Comparison of ENCODE assay signal across 21 cellular contexts in the genomic region with DNA sequence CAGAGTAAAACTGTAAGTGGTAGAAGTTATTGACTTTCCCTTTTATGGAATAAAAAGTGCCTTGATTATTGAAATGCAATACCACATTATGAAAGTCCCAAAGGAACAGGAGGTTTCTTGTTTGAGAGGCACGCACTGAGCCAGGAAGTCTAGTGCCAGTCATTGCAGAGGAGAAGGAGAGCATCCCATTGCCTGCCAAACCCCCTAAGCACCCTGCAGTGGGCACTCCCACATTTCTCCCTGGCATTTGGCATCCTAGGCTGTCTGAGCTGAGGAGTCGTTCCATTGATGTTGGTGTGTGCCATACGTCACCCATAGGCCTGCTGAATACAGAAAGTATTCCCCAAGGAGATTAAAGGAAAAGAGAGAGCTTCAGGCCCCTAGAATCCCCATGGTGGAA.
DNase-seq lines count a peak whose midpoint lies in the region; ATAC-seq and TF ChIP-seq lines count a peak whose summit lies in the region.
"Had no signal": no experiment of that assay in that cellular context is flagged by ENCODE, and none has a peak within 500 bp of the region (broad histone marks: within the 10 kb centered on the region; RNA-seq: fewer than 3 reads in every experiment).

No MANE protein-coding gene starts in this region.

- H3K9me3 Mint-ChIP-seq in T-helper 2 cell treated with Interferon-gamma antibody and Interleukin-4, amounts not matched to agents 5 μg/mL and 100 μg/mL, for 36 hours: no peaks in the 10 kb centered on the region
- H3K9me3 Mint-ChIP-seq: CD8-positive, alpha-beta T cell; IgD-negative memory B cell had no signal

- H3K9me3 ChIP-seq in upper lobe of right lung (no peaks in the 10 kb centered on the region), WERI-Rb-1 (ENCODE audit: severe bottlenecking) (no peaks in the 10 kb centered on the region)
- H3K9me3 ChIP-seq: BLaER1, SJCRH30 had no signal

- DNase-seq in NCI-H1092 treated with DMSO at 0.1 percent for 48 hours (lab: John Stamatoyannopoulos, UW): peak; percentile 17
- DNase-seq in NCI-H1092 (lab: John Stamatoyannopoulos, UW): no peak
- peak; percentile 86 for DNase-seq in NCI-H2171 treated with DMSO at 0.1 percent for 48 hours (lab: John Stamatoyannopoulos, UW)
- DNase-seq in fibroblast of peridontal ligament (ENCODE audit: extremely low read depth): peak; percentile 29
- DNase-seq in upper lobe of right lung: no peak
- no peak for DNase-seq in T-helper 2 cell treated with Interferon-gamma antibody and Interleukin-4, amounts not matched to agents 5 μg/mL and 100 μg/mL, for 36 hours (ENCODE audit: low spot score)
- no peak for DNase-seq in WERI-Rb-1
- no peak for DNase-seq in GM10248 (ENCODE audit: extremely low spot score)
- DNase-seq: 8988T; CD8-positive, alpha-beta T cell; GF-D8; HCEC 1CT; Kasumi-1; NCI-H187 treated with DMSO at 0.1 percent for 48 hours; NK-92 treated with Interleukin-12 subunit alpha and Interleukin-12 subunit beta, amount 100 ng/mL, for 24 hours; SJCRH30; SW 1271 had no signal

- CTCF ChIA-PET in GM10248 (lab: Yijun Ruan, JAX): interaction anchor here (0.8 to 1.4 kb wide), 4 partner anchors 22 to 208 kb away, joined by 3 read pairs; no protein-coding TSS in a partner anchor

- H3K36me3 ChIP-seq in upper lobe of right lung: no peaks in the 10 kb centered on the region
- no peaks in the 10 kb centered on the region for H3K36me3 ChIP-seq in WERI-Rb-1
- H3K36me3 ChIP-seq: BLaER1, SJCRH30 had no signal

- H3K4me3 Mint-ChIP-seq in T-helper 2 cell treated with Interferon-gamma antibody and Interleukin-4, amounts not matched to agents 5 μg/mL and 100 μg/mL, for 36 hours: no peak overlapping the region
- H3K4me3 Mint-ChIP-seq: CD8-positive, alpha-beta T cell; IgD-negative memory B cell had no signal

- H3K4me3 ChIP-seq in upper lobe of right lung: no peak overlapping the region
- no peak overlapping the region for H3K4me3 ChIP-seq in WERI-Rb-1 (ENCODE audit: low read depth, low read length)
- H3K4me3 ChIP-seq: BLaER1, SJCRH30 had no signal

- H3K27ac ChIP-seq in upper lobe of right lung (no peak overlapping the region), WERI-Rb-1 (no peak overlapping the region)
- H3K27ac ChIP-seq: BLaER1, HL-60, RWPE1, SJCRH30 had no signal

- POLR2A ChIA-PET in GM10248 (lab: Yijun Ruan, JAX): no interaction called here

- TF ChIP-seq CTCF in upper lobe of right lung (IDR thresholded peaks at IDR 0.05): no peak
- TF ChIP-seq CTCF in WERI-Rb-1 (IDR thresholded peaks at IDR 0.05; ENCODE audit: low read depth, low read length): no peak
- no peak for TF ChIP-seq CTCF in GM10248 (IDR thresholded peaks at IDR 0.05; ENCODE audit: control extremely low read depth, extremely low read depth, low read depth, missing control alignments)

- peaks cover 6% of the 10 kb centered on the region for H3K4me1 ChIP-seq in upper lobe of right lung
- H3K4me1 ChIP-seq: BLaER1 had no signal

- H3K27me3 Mint-ChIP-seq in T-helper 2 cell treated with Interferon-gamma antibody and Interleukin-4, amounts not matched to agents 5 μg/mL and 100 μg/mL, for 36 hours (ENCODE audit: low read depth): peaks cover 20% of the 10 kb centered on the region

- H3K27ac Mint-ChIP-seq in T-helper 2 cell treated with Interferon-gamma antibody and Interleukin-4, amounts not matched to agents 5 μg/mL and 100 μg/mL, for 36 hours: no peak overlapping the region
- H3K27ac Mint-ChIP-seq: CD8-positive, alpha-beta T cell; IgD-negative memory B cell had no signal

- no peaks in the 10 kb centered on the region for H3K27me3 ChIP-seq in upper lobe of right lung
- H3K27me3 ChIP-seq in WERI-Rb-1 (ENCODE audit: insufficient read depth, low read depth, severe bottlenecking): no peaks in the 10 kb centered on the region
- H3K27me3 ChIP-seq: BLaER1, SJCRH30 had no signal

- peak; percentile 70 for ATAC-seq in upper lobe of right lung
- ATAC-seq: CD8-positive, alpha-beta T cell had no signal

- H3K4me1 Mint-ChIP-seq in T-helper 2 cell treated with Interferon-gamma antibody and Interleukin-4, amounts not matched to agents 5 μg/mL and 100 μg/mL, for 36 hours (ENCODE audit: low read depth): no peaks in the 10 kb centered on the region

- intact Hi-C loops in upper lobe of right lung (cut with DNase I): no loop called here

- H3K36me3 Mint-ChIP-seq in T-helper 2 cell treated with Interferon-gamma antibody and Interleukin-4, amounts not matched to agents 5 μg/mL and 100 μg/mL, for 36 hours (ENCODE audit: low read depth): no peaks in the 10 kb centered on the region
- H3K36me3 Mint-ChIP-seq: CD8-positive, alpha-beta T cell had no signal

Comparison
In these comparisons a context has a peak if more than half of its experiments do, and no peak if none do; other contexts are left out.
1. DNase-seq: peak in NCI-H1092 treated with DMSO at 0.1 percent for 48 hours (single experiment), NCI-H2171 treated with DMSO at 0.1 percent for 48 hours (single experiment) and fibroblast of peridontal ligament (single experiment); none in NCI-H1092 (single experiment), upper lobe of right lung (single experiment), T-helper 2 cell treated with Interferon-gamma antibody and Interleukin-4, amounts not matched to agents 5 μg/mL and 100 μg/mL, for 36 hours (single experiment), WERI-Rb-1 (single experiment) and GM10248 (single experiment).